ENCODE assay signal across 8 cellular contexts in genomic region chr6:134373282-134373922, GRCh38. TPM values are rescaled to one million over a fixed set of nuclear protein-coding genes. Genes with fewer than 3 reads are reported as not detected.
A peak's percentile ranks its signal among the peaks of the same experiment; 100 is the strongest.
DNase-seq lines count a peak whose midpoint lies in the region; ATAC-seq and TF ChIP-seq lines count a peak whose summit lies in the region.

No MANE protein-coding gene starts in this region.

- TF ChIP-seq CTCF in HCT116 (IDR thresholded peaks at IDR 0.05 in 2 of 3, conservative IDR thresholded peaks at IDR 0.05 in 1 of 3; ENCODE audit: borderline replicate concordance in 1 of 3, insufficient read depth in 1 of 3, low read depth in 2 of 3, low read length in 2 of 3): no peak
- no peak for TF ChIP-seq CTCF in cardiac fibroblast (IDR thresholded peaks at IDR 0.05; ENCODE audit: low read depth, low read length)
- TF ChIP-seq CTCF in GM23338 (conservative IDR thresholded peaks at IDR 0.05; ENCODE audit: low read depth in 2 of 2): no peak

- H2BK5ac ChIP-seq in neuronal stem cell (ENCODE audit: low read length): no peak overlapping the region

- no peak for TF ChIP-seq POLR2A in HCT116 (IDR thresholded peaks at IDR 0.05; ENCODE audit: borderline replicate concordance, extremely low read depth, insufficient read depth, insufficient read length)

- peaks cover 2% of the 10 kb centered on the region for H3K27me3 Mint-ChIP-seq in GM23338 (ENCODE audit: insufficient read depth, low read depth, poor library complexity)

- peak overlapping the region; percentile 38 for H2AFZ ChIP-seq in HCT116 (ENCODE audit: low read depth, low read length, poor library complexity, severe bottlenecking)
- H2AFZ ChIP-seq in GM23338: no peak overlapping the region
- no peak overlapping the region for H2AFZ ChIP-seq in neuronal stem cell (ENCODE audit: low read length)

- H3K4me1 ChIP-seq in HCT116 (ENCODE audit: control insufficient read depth in 1 of 2, insufficient read depth in 2 of 2, low read length in 2 of 2) (peaks cover 0 to 4% of the 10 kb centered on the region in 2 experiments; a peak in 2 of 4 replicates), GM23338 (ENCODE audit: insufficient read depth) (no peaks in the 10 kb centered on the region), neuronal stem cell (ENCODE audit: control insufficient read depth in 2 of 2, insufficient read depth in 1 of 2, low read depth in 1 of 2, low read length in 2 of 2) (no peaks in the 10 kb centered on the region)

- no peaks in the 10 kb centered on the region for H3K79me2 ChIP-seq in HCT116 (ENCODE audit: insufficient read depth, low read length)
- H3K79me2 ChIP-seq in GM23338 (replicated peaks; ENCODE audit: insufficient read depth): no peaks in the 10 kb centered on the region

- H2BK12ac ChIP-seq in neuronal stem cell (ENCODE audit: low read length): no peak overlapping the region

- no peak overlapping the region for H2AK5ac ChIP-seq in neuronal stem cell (ENCODE audit: low read depth, low read length)

- H3K4me1 Mint-ChIP-seq in GM23338: no peaks in the 10 kb centered on the region

- H3K79me1 ChIP-seq in neuronal stem cell (ENCODE audit: low read depth, low read length): no peaks in the 10 kb centered on the region

- no peaks in the 10 kb centered on the region for H4K20me1 ChIP-seq in HCT116 (ENCODE audit: insufficient read depth)
- H4K20me1 ChIP-seq in GM23338 (replicated peaks; ENCODE audit: insufficient read depth): no peaks in the 10 kb centered on the region

- RAD21 ChIA-PET in HCT116 (lab: Charles Lee; ENCODE audit: low non-redundant PET in 1 of 2, low total read pairs in 2 of 2, uncharacterized antibody in 2 of 2, unreplicated experiment in 2 of 2): no interaction called here

- CTCF ChIA-PET in HCT116 (lab: Charles Lee): no interaction called here

- BruUV-seq in HCT116 (replicated peaks; lab: Mats Ljungman, UMichigan): no TSS peak

- H3K9me3 ChIP-seq in HCT116 (ENCODE audit: control insufficient read depth in 1 of 2, insufficient read depth in 1 of 2, low read depth in 1 of 2, low read length in 2 of 2): no peaks in the 10 kb centered on the region
- no peaks in the 10 kb centered on the region for H3K9me3 ChIP-seq in neuronal stem cell (replicated peaks in 1 of 2; ENCODE audit: control insufficient read depth in 2 of 2, insufficient read depth in 1 of 2, low read depth in 1 of 2, low read length in 2 of 2)

- POLR2A ChIA-PET in HCT116 (lab: Charles Lee): no interaction called here

- no peaks in the 10 kb centered on the region for H3F3A ChIP-seq in GM23338 (replicated peaks; ENCODE audit: low read depth)

- no peak for TF ChIP-seq RAD21 in HCT116 (IDR thresholded peaks at IDR 0.05; ENCODE audit: low read depth)

- H3K14ac ChIP-seq in neuronal stem cell (ENCODE audit: low read length): no peak overlapping the region

- H3K27ac ChIP-seq in HCT116 (ENCODE audit: low read depth, low read length) (no peak overlapping the region), GM23338 (ENCODE audit: low read depth) (no peak overlapping the region), neuronal stem cell (replicated peaks; ENCODE audit: low read length) (no peak overlapping the region)

- H3K23ac ChIP-seq in neuronal stem cell (ENCODE audit: low read depth, low read length, poor library complexity): no peak overlapping the region

- no peak overlapping the region for H4K8ac ChIP-seq in neuronal stem cell (ENCODE audit: low read depth, low read length)

- WGBS in neuronal stem cell (ENCODE audit: extremely low coverage in 2 of 2, insufficient read length in 2 of 2, insufficient replicate concordance in 1 of 2), 2 donors: no CpG with 5 or more reads among the region's 5 CpGs

- no peak overlapping the region for H3K4me3 Mint-ChIP-seq in GM23338

- H3K4ac ChIP-seq in neuronal stem cell (ENCODE audit: low read length): no peak overlapping the region

- H3K36me3 ChIP-seq in HCT116 (ENCODE audit: control insufficient read depth in 1 of 2, insufficient read depth in 2 of 2, low read length in 2 of 2): no peaks in the 10 kb centered on the region
- H3K36me3 ChIP-seq in GM23338 (ENCODE audit: insufficient read depth): no peaks in the 10 kb centered on the region
- no peaks in the 10 kb centered on the region for H3K36me3 ChIP-seq in neuronal stem cell (replicated peaks in 1 of 2; ENCODE audit: control insufficient read depth in 2 of 2, insufficient read depth in 2 of 2, low read length in 2 of 2)

- no peak overlapping the region for H4K91ac ChIP-seq in neuronal stem cell (ENCODE audit: low read depth, low read length, poor library complexity)

- H3K4me2 ChIP-seq in HCT116 (ENCODE audit: low read length) (no peak overlapping the region), GM23338 (no peak overlapping the region), neuronal stem cell (ENCODE audit: insufficient read depth, low read length, poor library complexity, severe bottlenecking) (no peak overlapping the region)

- no peak overlapping the region for H3K9ac ChIP-seq in HCT116 (ENCODE audit: low read length)
- no peak overlapping the region for H3K9ac ChIP-seq in neuronal stem cell (ENCODE audit: low read depth, low read length, poor library complexity)

- H3K27ac Mint-ChIP-seq in GM23338: no peak overlapping the region

- H3K4me3 ChIP-seq in HCT116 (replicated peaks in 1 of 2; ENCODE audit: low read depth in 1 of 2, low read length in 2 of 2) (no peak overlapping the region), cardiac fibroblast (replicated peaks in 1 of 2; ENCODE audit: low read depth in 2 of 2, low read length in 2 of 2) (no peak overlapping the region), GM23338 (no peak overlapping the region), neuronal stem cell (ENCODE audit: low read length in 2 of 2) (no peak overlapping the region)

- H3K27me3 ChIP-seq in HCT116 (ENCODE audit: insufficient read depth, low read length): no peaks in the 10 kb centered on the region
- H3K27me3 ChIP-seq in GM23338 (ENCODE audit: insufficient read depth): no peaks in the 10 kb centered on the region
- peaks cover 0 to 3% (median 0%) of the 10 kb centered on the region in 3 experiments for H3K27me3 ChIP-seq in neuronal stem cell (ENCODE audit: control insufficient read depth in 3 of 3, insufficient read depth in 3 of 3, low read depth in 1 of 3, low read length in 3 of 3)

- peaks cover 2% of the 10 kb centered on the region; the same call in 1 of the 3 replicates for H3K36me3 Mint-ChIP-seq in GM23338 (ENCODE audit: low read depth)

- no peak overlapping the region for H2BK120ac ChIP-seq in neuronal stem cell (ENCODE audit: low read depth, low read length)

- no peaks in the 10 kb centered on the region for H3K9me2 ChIP-seq in HCT116 (ENCODE audit: insufficient read depth)
- no peaks in the 10 kb centered on the region; the same call in 1 of the 2 replicates for H3K9me2 ChIP-seq in GM23338 (ENCODE audit: insufficient read depth)

- intact Hi-C loops in HCT116 (cut with micrococcal nuclease): no loop called here

- H3K18ac ChIP-seq in neuronal stem cell (ENCODE audit: low read length): no peak overlapping the region

- H2BK15ac ChIP-seq in neuronal stem cell (ENCODE audit: low read length): no peak overlapping the region

- ATAC-seq in GM18508 (IDR thresholded peaks at IDR 0.05; ENCODE audit: insufficient read depth, unreplicated experiment) (peak; percentile 81), HCT116 (no peak), GM23338 (no peak)

- DNase-seq in HCT116 (ENCODE audit: low read depth, low spot score): no peak
- peak; percentile 64 for DNase-seq in NAMALWA (ENCODE audit: low spot score)
- DNase-seq in cardiac fibroblast (ENCODE audit: low read depth in 2 of 2): peak; percentile 82 to 95
- DNase-seq in mucosa of gallbladder (ENCODE audit: low spot score): peak; percentile 46
- DNase-seq in NCI-H2196 (lab: John Stamatoyannopoulos, UW; ENCODE audit: unreplicated experiment): no peak
- DNase-seq in GM23338 (ENCODE audit: low spot score): no peak
- DNase-seq in neuronal stem cell (ENCODE audit: low spot score): no peak

- H3K9me3 Mint-ChIP-seq in GM23338: no peaks in the 10 kb centered on the region; the same call in 1 of the 3 replicates

TF ChIP-seq in HCT116, 20 proteins besides CTCF, POLR2A, EP300 and RAD21 (continues in another document):
- no peak for TF ChIP-seq YY1 (IDR thresholded peaks at IDR 0.05; ENCODE audit: extremely low read depth, insufficient replicate concordance, low read depth, low read length)
- no peak for TF ChIP-seq ELF1 (IDR thresholded peaks at IDR 0.05; ENCODE audit: borderline replicate concordance, low read depth)
- no peak for TF ChIP-seq ZNF274 (IDR thresholded peaks at IDR 0.05; ENCODE audit: low read depth, low read length)
- no peak for TF ChIP-seq ATF3 (IDR thresholded peaks at IDR 0.05)
- TF ChIP-seq FOSL1 (IDR thresholded peaks at IDR 0.05; ENCODE audit: low read depth): no peak
- TF ChIP-seq CBX3 (IDR thresholded peaks at IDR 0.05; ENCODE audit: low read depth): no peak

TF ChIP-seq in GM23338, 12 proteins besides CTCF, POLR2A, EP300 and RAD21 (continues in another document):
- TF ChIP-seq CREB1 (CRISPR knock-in tag; IDR thresholded peaks at IDR 0.05; ENCODE audit: low read depth) (no peak), REST (IDR thresholded peaks at IDR 0.05; ENCODE audit: unreplicated experiment) (no peak)

RNA-seq across cellular contexts. Expression of gene SGK1, which starts 55.5 kb away (rescaled TPM):
- 4.5 TPM for total RNA-seq in HCT116 (2021; ENCODE audit: unreplicated experiment)
- 3.1 and 3.8 TPM in 2 replicates for polyA plus RNA-seq in HCT116 (2012)
- total RNA-seq in mucosa of gallbladder: 220 TPM
- 34.2 and 37.2 TPM in 2 replicates for total RNA-seq in GM23338 (2014; rRNA removed; shearing (Covaris generic))
- 15.0 and 16.3 TPM in 2 replicates for polyA plus RNA-seq in GM23338 (2016; fragmentation: Nextera tagmentation; extraction: Ambion mirVana)
- 1.9 TPM for polyA plus RNA-seq in neuronal stem cell (2013, experiment 1 of 2)
- 1.6 TPM for polyA plus RNA-seq in neuronal stem cell (2013, experiment 2 of 2)

Comparison
In these comparisons a context has a peak if more than half of its experiments do, and no peak if none do; other contexts are left out.
1. DNase-seq: peak in NAMALWA (single experiment), cardiac fibroblast (2 of 2) and mucosa of gallbladder (single experiment); none in HCT116 (single experiment), NCI-H2196 (single experiment), GM23338 (single experiment) and neuronal stem cell (single experiment).